In genomic region chr14:61866932-61867920, GRCh38 we compare ENCODE assay signal across 11 cellular contexts. TPM values are rescaled to one million over a fixed set of nuclear protein-coding genes. Genes with fewer than 3 reads are reported as not detected.
DNase-seq lines count a peak whose midpoint lies in the region; ATAC-seq and TF ChIP-seq lines count a peak whose summit lies in the region.
"Had no signal": no experiment of that assay in that cellular context is flagged by ENCODE, and none has a peak within 500 bp of the region (broad histone marks: within the 10 kb centered on the region; RNA-seq: fewer than 3 reads in every experiment).

No MANE protein-coding gene starts in this region.

- H3K9me3 Mint-ChIP-seq in effector memory CD8-positive, alpha-beta T cell = peaks cover 0 to 14% of the 10 kb centered on the region in 2 donors
- peaks cover 34% of the 10 kb centered on the region for H3K9me3 Mint-ChIP-seq in chondrocyte (ENCODE audit: low read depth)

- no peaks in the 10 kb centered on the region for H4K20me1 ChIP-seq in hepatocyte (ENCODE audit: insufficient read depth, poor library complexity, severe bottlenecking)

- H2AFZ ChIP-seq in hepatocyte = no peak overlapping the region

- intact Hi-C loops in left ventricle myocardium inferior (cut with micrococcal nuclease) = no loop called here

- H3K27me3 ChIP-seq in hepatocyte (no peaks in the 10 kb centered on the region), left ventricle myocardium inferior (ENCODE audit: low read depth) (no peaks in the 10 kb centered on the region)

- peaks cover 3% of the 10 kb centered on the region for H3K36me3 Mint-ChIP-seq in effector memory CD8-positive, alpha-beta T cell (ENCODE audit: insufficient read depth)
- peaks cover 8% of the 10 kb centered on the region for H3K36me3 Mint-ChIP-seq in chondrocyte (ENCODE audit: low read depth)

- H3K9me3 ChIP-seq in hepatocyte (ENCODE audit: low read depth) (no peaks in the 10 kb centered on the region), left ventricle myocardium inferior (replicated peaks) (peaks cover 16% of the 10 kb centered on the region)

- H3K4me1 ChIP-seq in hepatocyte (ENCODE audit: insufficient read depth) (no peaks in the 10 kb centered on the region), left ventricle myocardium inferior (no peaks in the 10 kb centered on the region)

- no peak overlapping the region for H3K4me2 ChIP-seq in hepatocyte

- H3K4me1 Mint-ChIP-seq in effector memory CD8-positive, alpha-beta T cell (ENCODE audit: low read depth in 2 of 2) = no peaks in the 10 kb centered on the region
- no peaks in the 10 kb centered on the region for H3K4me1 Mint-ChIP-seq in chondrocyte (ENCODE audit: low read depth)

- H3K9me2 ChIP-seq in hepatocyte (replicated peaks; ENCODE audit: insufficient read depth) = no peaks in the 10 kb centered on the region

- 90% methylated on average over 6 of the region's 6 CpGs for WGBS in hepatocyte (ENCODE audit: low lambda C conversion rate, missing lambda C conversion rate)

- H3K27ac ChIP-seq in hepatocyte = no peak overlapping the region
- no peak overlapping the region for H3K27ac ChIP-seq in left ventricle myocardium inferior (replicated peaks)

- H3K36me3 ChIP-seq in hepatocyte (replicated peaks; ENCODE audit: insufficient read depth, low read depth) (no peaks in the 10 kb centered on the region), left ventricle myocardium inferior (no peaks in the 10 kb centered on the region)

- DNase-seq in H4 (ENCODE audit: low spot score) (peak; percentile 22), hepatocyte (ENCODE audit: low spot score) (no peak), left ventricle myocardium inferior (no peak), chondrocyte (ENCODE audit: low spot score) (no peak), amygdala (lab: John Stamatoyannopoulos, UW) (no peak)
- no peak for DNase-seq in effector memory CD8-positive, alpha-beta T cell
- DNase-seq: activated CD4-positive, alpha-beta T cell treated with anti-CD3 and anti-CD28 coated beads, Interleukin-2, amount 10 ng/mL, durations not matched to agents 7 days and 5 days; NCI-H187 treated with DMSO at 0.1 percent for 48 hours had no signal

- H3K27ac Mint-ChIP-seq in effector memory CD8-positive, alpha-beta T cell = no peak overlapping the region
- H3K27ac Mint-ChIP-seq in chondrocyte (ENCODE audit: unreplicated experiment) = no peak overlapping the region
- H3K27ac Mint-ChIP-seq: activated CD4-positive, alpha-beta T cell treated with anti-CD3 and anti-CD28 coated beads, Interleukin-2, amount 10 ng/mL, durations not matched to agents 7 days and 5 days had no signal

- H3K79me2 ChIP-seq in hepatocyte = no peaks in the 10 kb centered on the region

- peaks cover 10 to 11% of the 10 kb centered on the region in 2 donors for H3K27me3 Mint-ChIP-seq in effector memory CD8-positive, alpha-beta T cell
- no peaks in the 10 kb centered on the region for H3K27me3 Mint-ChIP-seq in chondrocyte (ENCODE audit: low read depth)

- no peak overlapping the region for H3K4me3 Mint-ChIP-seq in effector memory CD8-positive, alpha-beta T cell
- H3K4me3 Mint-ChIP-seq in chondrocyte (ENCODE audit: unreplicated experiment) = no peak overlapping the region
- H3K4me3 Mint-ChIP-seq: activated CD4-positive, alpha-beta T cell treated with anti-CD3 and anti-CD28 coated beads, Interleukin-2, amount 10 ng/mL, durations not matched to agents 7 days and 5 days had no signal

- ATAC-seq in GM18868 (IDR thresholded peaks at IDR 0.05; ENCODE audit: unreplicated experiment) = peak; percentile 99
- peak; percentile 82 for ATAC-seq in HG03575 (IDR thresholded peaks at IDR 0.05; ENCODE audit: extremely low read depth, insufficient number of reproducible peaks, low FRiP score, unreplicated experiment)
- ATAC-seq in effector memory CD8-positive, alpha-beta T cell (replicated peaks) = peak; percentile 42

- no peak for TF ChIP-seq CTCF in hepatocyte (IDR thresholded peaks at IDR 0.05; ENCODE audit: poor library complexity)
- TF ChIP-seq CTCF in left ventricle myocardium inferior (IDR thresholded peaks at IDR 0.05; ENCODE audit: borderline replicate concordance) = no peak
- TF ChIP-seq CTCF in chondrocyte (IDR thresholded peaks at IDR 0.05) = no peak

- H3K4me3 ChIP-seq in hepatocyte = no peak overlapping the region
- H3K4me3 ChIP-seq in left ventricle myocardium inferior = no peak overlapping the region

RNA-seq across cellular contexts. Expression of gene SYT16, which starts 54.7 kb away (rescaled TPM):
- 0.14 TPM in 1 of 2 replicates, not detected in the other for total RNA-seq in H4 (2014; rRNA removed; shearing (Covaris generic))
- total RNA-seq in hepatocyte = 2.3 and 5.1 TPM in 2 replicates
- 0.37 and 0.49 TPM in 2 replicates for polyA plus RNA-seq in hepatocyte
- total RNA-seq in left ventricle myocardium inferior = not detected
- total RNA-seq in chondrocyte = 24.0 to 35.6 TPM (median 34.8 TPM) in 3 replicates
- total RNA-seq: activated CD4-positive, alpha-beta T cell treated with anti-CD3 and anti-CD28 coated beads, Interleukin-2, amount 10 ng/mL, durations not matched to agents 7 days and 5 days had no signal
- polyA plus RNA-seq: liver had no signal

Comparison
In these comparisons a context has a peak if more than half of its experiments do, and no peak if none do; other contexts are left out.
1. ATAC-seq: peak in every context shown above with its lines; median percentile 99 in GM18868; 82 in HG03575; 42 in effector memory CD8-positive, alpha-beta T cell.